ENCODE assay signal across 18 cellular contexts in the genomic region with DNA sequence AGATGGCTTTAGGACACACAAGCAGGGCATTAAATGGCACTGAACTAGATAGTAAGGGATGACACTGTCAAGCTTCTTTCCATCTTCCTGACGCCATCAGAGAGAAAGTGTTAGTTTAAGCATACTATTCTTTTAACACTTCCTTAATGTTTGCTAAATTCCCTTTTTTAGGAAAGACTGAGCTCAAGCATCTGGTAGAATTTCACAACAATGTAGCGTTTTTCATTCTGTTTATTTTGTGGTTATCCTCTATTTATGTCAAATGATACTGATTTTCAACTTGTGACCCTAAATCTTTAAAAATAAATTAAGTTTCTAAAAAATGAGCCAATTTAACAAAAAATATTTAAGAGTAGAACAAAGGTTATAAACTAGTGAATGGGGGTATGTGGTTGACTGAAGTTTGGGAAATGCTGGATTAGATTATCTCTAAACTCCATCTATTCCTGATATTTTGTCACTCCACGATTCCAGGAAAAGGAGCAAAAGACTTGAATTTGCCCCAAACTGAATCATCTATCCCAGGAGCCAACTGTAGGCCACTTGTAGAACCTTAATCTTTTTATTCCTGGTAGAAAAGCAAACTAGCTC.
A peak's percentile ranks its signal among the peaks of the same experiment; 100 is the strongest.
DNase-seq lines count a peak whose midpoint lies in the region; ATAC-seq and TF ChIP-seq lines count a peak whose summit lies in the region.
"Had no signal": no experiment of that assay in that cellular context is flagged by ENCODE, and none has a peak within 500 bp of the region (broad histone marks: within the 10 kb centered on the region; RNA-seq: fewer than 3 reads in every experiment).

No MANE protein-coding gene starts in this region.

- peaks cover 16% of the 10 kb centered on the region for H3F3A ChIP-seq in smooth muscle cell (ENCODE audit: low read depth)

- H3K27me3 ChIP-seq in Peyer's patch: no peaks in the 10 kb centered on the region
- H3K27me3 ChIP-seq in gastroesophageal sphincter: no peaks in the 10 kb centered on the region
- H3K27me3 ChIP-seq in smooth muscle cell (ENCODE audit: low read depth): no peaks in the 10 kb centered on the region
- H3K27me3 ChIP-seq: BE2C, heart right ventricle had no signal

- peak; percentile 28 for ATAC-seq in gastroesophageal sphincter
- ATAC-seq in GM18498 (IDR thresholded peaks at IDR 0.05; ENCODE audit: unreplicated experiment): no peak
- no peak for ATAC-seq in GM18511 (IDR thresholded peaks at IDR 0.05; ENCODE audit: unreplicated experiment)
- ATAC-seq: heart right ventricle, PC-3, SK-N-SH treated with all-trans-retinoic acid at 6 μM for 48 hours had no signal

- no peak overlapping the region for H3K4me2 ChIP-seq in smooth muscle cell

- peak overlapping the region in 3 of 4 donors; percentile 53 to 74 (median 70) for H3K27ac ChIP-seq in Peyer's patch
- H3K27ac ChIP-seq in gastroesophageal sphincter: peak overlapping the region in 3 of 4 donors; percentile 25 to 61 (median 56)
- H3K27ac ChIP-seq in smooth muscle cell (ENCODE audit: low read depth): peak overlapping the region; percentile 33

- H3K9me3 ChIP-seq in Peyer's patch (no peaks in the 10 kb centered on the region), gastroesophageal sphincter (no peaks in the 10 kb centered on the region), smooth muscle cell (replicated peaks; ENCODE audit: low read depth) (no peaks in the 10 kb centered on the region)
- H3K9me3 ChIP-seq: BE2C, heart right ventricle had no signal

- H3K9me3 Mint-ChIP-seq in nephron progenitor cell: no peaks in the 10 kb centered on the region

- H3K36me3 ChIP-seq in Peyer's patch (no peaks in the 10 kb centered on the region), gastroesophageal sphincter (no peaks in the 10 kb centered on the region), smooth muscle cell (ENCODE audit: low read depth) (no peaks in the 10 kb centered on the region)
- H3K36me3 ChIP-seq: BE2C, heart right ventricle had no signal

- no peaks in the 10 kb centered on the region for H3K79me2 ChIP-seq in smooth muscle cell (ENCODE audit: low read depth)

- peaks cover 16% of the 10 kb centered on the region for H3K4me1 Mint-ChIP-seq in nephron progenitor cell

- no peak for TF ChIP-seq POLR2A in Peyer's patch (IDR thresholded peaks at IDR 0.05)
- no peak for TF ChIP-seq POLR2A in gastroesophageal sphincter (IDR thresholded peaks at IDR 0.05)

- H3K36me3 Mint-ChIP-seq in nephron progenitor cell (ENCODE audit: low read depth): no peaks in the 10 kb centered on the region

- H3K27ac Mint-ChIP-seq in nephron progenitor cell: no peak overlapping the region

- H3K4me3 ChIP-seq in Peyer's patch: no peak overlapping the region
- H3K4me3 ChIP-seq in gastroesophageal sphincter: no peak overlapping the region
- no peak overlapping the region for H3K4me3 ChIP-seq in smooth muscle cell
- H3K4me3 ChIP-seq: heart right ventricle had no signal

- H3K4me3 Mint-ChIP-seq in nephron progenitor cell: no peak overlapping the region

- WGBS in gastroesophageal sphincter (ENCODE audit: low coverage in 1 of 2), 2 donors: 61 to 64% methylated on average over 3 of the region's 3 CpGs
- 34% methylated on average over 3 of the region's 3 CpGs for WGBS in smooth muscle cell (ENCODE audit: low lambda C conversion rate)

- no peak overlapping the region for H2AFZ ChIP-seq in smooth muscle cell (ENCODE audit: low read depth)

- DNase-seq in CD1c-positive myeloid dendritic cell (ENCODE audit: extremely low spot score) (peak; percentile 41), Peyer's patch (no peak), smooth muscle cell (lab: John Stamatoyannopoulos, UW; ENCODE audit: unreplicated experiment) (no peak), nephron progenitor cell (no peak)
- DNase-seq in activated CD4-positive, alpha-beta T cell treated with anti-CD3 and anti-CD28 coated beads, Interleukin-2, amount 50 U/mL, for 48 hours: no peak
- DNase-seq: activated T-cell treated with anti-CD3 and anti-CD28 coated beads, Interleukin-2, amount 50 U/mL, for 1 hour; BE2C; DMS153; heart right ventricle; kidney glomerular epithelial cell; NCI-H2081 treated with DMSO at 0.1 percent for 48 hours; NCI-H526; PC-3; substantia nigra had no signal

- H3K27me3 Mint-ChIP-seq in nephron progenitor cell (ENCODE audit: low read depth, poor library complexity): no peaks in the 10 kb centered on the region

- TF ChIP-seq EP300 in gastroesophageal sphincter (IDR thresholded peaks at IDR 0.05): no peak

- no peak overlapping the region for H3K9ac ChIP-seq in smooth muscle cell (ENCODE audit: low read depth)

- peaks cover 0 to 16% (median 3%) of the 10 kb centered on the region in 4 donors for H3K4me1 ChIP-seq in Peyer's patch
- no peaks in the 10 kb centered on the region for H3K4me1 ChIP-seq in gastroesophageal sphincter
- H3K4me1 ChIP-seq in smooth muscle cell (ENCODE audit: low read depth): peaks cover 20% of the 10 kb centered on the region

- TF ChIP-seq CTCF in Peyer's patch (IDR thresholded peaks at IDR 0.05) (no peak), gastroesophageal sphincter (IDR thresholded peaks at IDR 0.05) (no peak), smooth muscle cell (IDR thresholded peaks at IDR 0.05; ENCODE audit: borderline replicate concordance, insufficient read depth, poor library complexity, severe bottlenecking) (no peak), nephron progenitor cell (IDR thresholded peaks at IDR 0.05) (no peak)

- no peaks in the 10 kb centered on the region for H4K20me1 ChIP-seq in smooth muscle cell (ENCODE audit: low read depth)
